Comparison of ENCODE assay signal across 8 cellular contexts in the genomic region with DNA sequence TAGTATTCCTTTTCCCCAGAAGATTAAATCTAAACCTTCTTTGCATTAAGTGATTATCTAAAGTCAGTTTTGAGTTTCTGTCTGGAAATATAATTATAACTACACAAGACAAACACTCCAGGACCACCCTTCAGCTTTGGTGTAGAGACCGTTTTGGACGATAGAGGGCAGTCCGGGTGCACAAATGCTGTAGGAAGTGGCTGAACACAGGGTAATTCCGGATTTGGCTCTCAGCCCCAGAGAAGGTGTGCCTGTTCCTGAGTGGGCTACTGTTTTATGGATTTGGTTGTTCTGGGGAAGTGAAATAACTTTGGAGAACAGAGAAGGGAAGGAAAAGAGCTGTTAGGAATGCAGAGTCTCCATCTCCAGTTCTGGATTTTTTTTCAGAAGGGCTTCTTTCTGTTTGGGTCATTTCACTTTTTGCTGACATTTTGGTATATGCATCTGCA. TPM values are rescaled to one million over a fixed set of nuclear protein-coding genes. Genes with fewer than 3 reads are reported as not detected.
DNase-seq lines count a peak whose midpoint lies in the region; ATAC-seq, FAIRE-seq and TF ChIP-seq lines count a peak whose summit lies in the region.

No MANE protein-coding gene starts in this region.

- H3K9me1 ChIP-seq in keratinocyte (ENCODE audit: control insufficient read depth, extremely low read depth, insufficient read depth, low read length): no peaks in the 10 kb centered on the region

- H3K79me2 ChIP-seq in keratinocyte (ENCODE audit: control insufficient read depth, insufficient read depth, low read length): peaks cover 26% of the 10 kb centered on the region

- FAIRE-seq in keratinocyte (lab: Jason Lieb, UNC): peak; percentile 43

- peak; percentile 92 for ATAC-seq in HG02588 (IDR thresholded peaks at IDR 0.05; ENCODE audit: unreplicated experiment)

- H3K9me3 Mint-ChIP-seq in T-helper 2 cell treated with Interferon-gamma antibody and Interleukin-4, amounts not matched to agents 5 μg/mL and 100 μg/mL, for 36 hours: no peaks in the 10 kb centered on the region

- no peaks in the 10 kb centered on the region for H3K27me3 ChIP-seq in keratinocyte (ENCODE audit: control insufficient read depth, extremely low read depth, insufficient read depth, low read length)

- peaks cover 12% of the 10 kb centered on the region for H4K20me1 ChIP-seq in keratinocyte (ENCODE audit: control insufficient read depth, extremely low read depth, insufficient read depth, low read length)

- peak; percentile 11 for DNase-seq in NK-92 treated with Interleukin-12 subunit alpha and Interleukin-12 subunit beta, amount 100 ng/mL, for 24 hours (lab: John Stamatoyannopoulos, UW)
- DNase-seq in NK-92 (lab: John Stamatoyannopoulos, UW; ENCODE audit: unreplicated experiment) (no peak), NAMALWA (ENCODE audit: low spot score) (peak; percentile 81), astrocyte of the hippocampus (ENCODE audit: low read depth, low spot score) (peak; percentile 68), keratinocyte (ENCODE audit: low read depth, low spot score) (no peak)
- DNase-seq in T-helper 2 cell treated with Interferon-gamma antibody and Interleukin-4, amounts not matched to agents 5 μg/mL and 100 μg/mL, for 36 hours (ENCODE audit: low spot score): peak; percentile 23
- peak; percentile 30 to 33 for DNase-seq in stimulated activated CD4-positive, alpha-beta T cell treated with anti-CD3 and anti-CD28 coated beads, Interleukin-4, amount 100 ng/mL, for 4 hours

- H3K36me3 ChIP-seq in keratinocyte (ENCODE audit: control insufficient read depth in 2 of 2, extremely low read depth in 1 of 2, insufficient read depth in 2 of 2, low read length in 2 of 2): peaks cover 19 to 20% of the 10 kb centered on the region in 2 experiments

- H3K4me1 Mint-ChIP-seq in T-helper 2 cell treated with Interferon-gamma antibody and Interleukin-4, amounts not matched to agents 5 μg/mL and 100 μg/mL, for 36 hours (ENCODE audit: low read depth): peaks cover 4% of the 10 kb centered on the region

- H3K4me1 ChIP-seq in keratinocyte (ENCODE audit: control insufficient read depth, extremely low read depth, insufficient read depth, low read length): no peaks in the 10 kb centered on the region

- peak overlapping the region; percentile 64 for H3K27ac Mint-ChIP-seq in T-helper 2 cell treated with Interferon-gamma antibody and Interleukin-4, amounts not matched to agents 5 μg/mL and 100 μg/mL, for 36 hours

- no peak overlapping the region for H3K4me2 ChIP-seq in keratinocyte (ENCODE audit: control insufficient read depth, extremely low read depth, insufficient read depth, low read depth, low read length)

- H3K4me3 ChIP-seq in keratinocyte (ENCODE audit: control insufficient read depth in 2 of 3, extremely low read depth in 1 of 3, insufficient read depth in 2 of 3, low read depth in 1 of 3, low read length in 3 of 3): no peak overlapping the region

- H3K9ac ChIP-seq in keratinocyte (ENCODE audit: control insufficient read depth, extremely low read depth, insufficient read depth, low read length): no peak overlapping the region

- H3K27ac ChIP-seq in keratinocyte (ENCODE audit: control insufficient read depth, insufficient read depth, low read length): no peak overlapping the region

- peaks cover 15% of the 10 kb centered on the region for H3K36me3 Mint-ChIP-seq in T-helper 2 cell treated with Interferon-gamma antibody and Interleukin-4, amounts not matched to agents 5 μg/mL and 100 μg/mL, for 36 hours (ENCODE audit: low read depth)

- no peaks in the 10 kb centered on the region for H3K27me3 Mint-ChIP-seq in T-helper 2 cell treated with Interferon-gamma antibody and Interleukin-4, amounts not matched to agents 5 μg/mL and 100 μg/mL, for 36 hours (ENCODE audit: low read depth)

- dilution Hi-C loops in keratinocyte (cut with MboI; ENCODE audit: extremely low pct_ligation_motif_present, low sequenced_read_pairs): no loop called here

- no peak overlapping the region for H2AFZ ChIP-seq in keratinocyte (ENCODE audit: control insufficient read depth, low read length)

- H3K9me3 ChIP-seq in keratinocyte (ENCODE audit: control insufficient read depth, low read depth, low read length): no peaks in the 10 kb centered on the region

- peak; percentile 70 to 80 (median 78) for TF ChIP-seq CTCF in keratinocyte (optimal IDR thresholded peaks at IDR 0.05 in 1 of 3, IDR thresholded peaks at IDR 0.05 in 1 of 3, conservative IDR thresholded peaks at IDR 0.05 in 1 of 3; ENCODE audit: extremely low read depth in 1 of 3, insufficient read depth in 2 of 3, low read length in 3 of 3)

- H3K4me3 Mint-ChIP-seq in T-helper 2 cell treated with Interferon-gamma antibody and Interleukin-4, amounts not matched to agents 5 μg/mL and 100 μg/mL, for 36 hours: no peak overlapping the region

RNA-seq across cellular contexts. Expression of gene EXT2, which starts 14.8 kb away (rescaled TPM):
- polyA plus RNA-seq in keratinocyte: 148 to 168 TPM (median 159 TPM) in 3 replicates
- polyA plus RNA-seq in keratinocyte (2011; ENCODE audit: low read depth): 86.4 TPM
- 65.6 and 89.2 TPM in 2 replicates for polyA plus RNA-seq in keratinocyte (2011; cell fraction: cytosol; rRNA removed)
- polyA plus RNA-seq in keratinocyte (2011; cell fraction: nucleus; rRNA removed): 215 and 221 TPM in 2 replicates
- 61.6 and 107 TPM in 2 replicates for polyA plus RNA-seq in keratinocyte (2012; ENCODE audit: low replicate concordance)
- 168 to 241 TPM (median 203 TPM) in 3 replicates for polyA minus RNA-seq in keratinocyte
- polyA minus RNA-seq in keratinocyte (2011; cell fraction: cytosol; rRNA and poly(A)+ RNA removed): 129 TPM
- polyA minus RNA-seq in keratinocyte (2011; cell fraction: nucleus; rRNA and poly(A)+ RNA removed): 286 and 364 TPM in 2 replicates

RNA-seq across cellular contexts. Expression of gene ACCS, which starts 44.2 kb away (rescaled TPM):
- 4.1 to 7.1 TPM (median 4.6 TPM) in 3 replicates for polyA plus RNA-seq in keratinocyte
- polyA plus RNA-seq in keratinocyte (2011; ENCODE audit: low read depth): 0.42 TPM
- 0.94 and 1.9 TPM in 2 replicates for polyA plus RNA-seq in keratinocyte (2011; cell fraction: cytosol; rRNA removed)
- polyA plus RNA-seq in keratinocyte (2011; cell fraction: nucleus; rRNA removed): 37.2 and 52.7 TPM in 2 replicates
- 2.2 and 2.5 TPM in 2 replicates for polyA plus RNA-seq in keratinocyte (2012; ENCODE audit: low replicate concordance)
- polyA minus RNA-seq in keratinocyte: 5.2 to 17.2 TPM (median 5.6 TPM) in 3 replicates
- polyA minus RNA-seq in keratinocyte (2011; cell fraction: cytosol; rRNA and poly(A)+ RNA removed): 3.1 TPM
- 7.8 and 8.5 TPM in 2 replicates for polyA minus RNA-seq in keratinocyte (2011; cell fraction: nucleus; rRNA and poly(A)+ RNA removed)

Comparison
In these comparisons a context has a peak if more than half of its experiments do, and no peak if none do; other contexts are left out.
1. DNase-seq: peak in NK-92 treated with Interleukin-12 subunit alpha and Interleukin-12 subunit beta, amount 100 ng/mL, for 24 hours (single experiment), NAMALWA (single experiment), T-helper 2 cell treated with Interferon-gamma antibody and Interleukin-4, amounts not matched to agents 5 μg/mL and 100 μg/mL, for 36 hours (single experiment), astrocyte of the hippocampus (single experiment) and stimulated activated CD4-positive, alpha-beta T cell treated with anti-CD3 and anti-CD28 coated beads, Interleukin-4, amount 100 ng/mL, for 4 hours (2 of 2); none in NK-92 (single experiment) and keratinocyte (single experiment).